20 cellular contexts compared by ENCODE assay signal in genomic region chr1:43839056-43839455, GRCh38.
DNase-seq lines count a peak whose midpoint lies in the region; ATAC-seq and TF ChIP-seq lines count a peak whose summit lies in the region.
"Had no signal": no experiment of that assay in that cellular context is flagged by ENCODE, and none has a peak within 500 bp of the region (broad histone marks: within the 10 kb centered on the region; RNA-seq: fewer than 3 reads in every experiment).

No MANE protein-coding gene starts in this region.

- no peak overlapping the region for H3K4me3 ChIP-seq in HUES64 (ENCODE audit: low read length)
- peak overlapping the region in 1 of 2 donors; percentile 16 for H3K4me3 ChIP-seq in left lung
- no peak overlapping the region for H3K4me3 ChIP-seq in testis
- H3K4me3 ChIP-seq: hepatocyte had no signal

- peaks cover 19% of the 10 kb centered on the region for H3K4me1 Mint-ChIP-seq in T-helper 17 cell

- peak overlapping the region; percentile 24; the same call in 1 of the 2 replicates for H3K27ac ChIP-seq in HUES64 (ENCODE audit: low read depth, low read length)
- peak overlapping the region; percentile 15 to 34 for H3K27ac ChIP-seq in left lung
- H3K27ac ChIP-seq in testis: peak overlapping the region; percentile 47 to 60
- H3K27ac ChIP-seq: hepatocyte, VCaP had no signal

- ATAC-seq in T-helper 17 cell (no peak), left lung (peak; percentile 22), HG03097 (IDR thresholded peaks at IDR 0.05; ENCODE audit: low FRiP score, unreplicated experiment) (no peak)
- ATAC-seq: naive thymus-derived CD8-positive, alpha-beta T cell had no signal

- H3K27me3 ChIP-seq in HUES64 (ENCODE audit: insufficient read depth, low read length) (no peaks in the 10 kb centered on the region), left lung (no peaks in the 10 kb centered on the region), testis (no peaks in the 10 kb centered on the region)
- H3K27me3 ChIP-seq: hepatocyte had no signal

- no peaks in the 10 kb centered on the region for H3K27me3 Mint-ChIP-seq in T-helper 17 cell
- H3K27me3 Mint-ChIP-seq: naive thymus-derived CD8-positive, alpha-beta T cell had no signal

- peaks cover 53% of the 10 kb centered on the region for H3K4me1 ChIP-seq in HUES64 (ENCODE audit: insufficient read depth, low read length)
- H3K4me1 ChIP-seq in left lung: peaks cover 13 to 25% of the 10 kb centered on the region in 2 donors
- peaks cover 9% of the 10 kb centered on the region for H3K4me1 ChIP-seq in testis

- no peak overlapping the region for H3K4me3 Mint-ChIP-seq in T-helper 17 cell
- H3K4me3 Mint-ChIP-seq: endodermal cell; naive thymus-derived CD8-positive, alpha-beta T cell; T-helper 1 cell treated with Interleukin-12 subunit alpha and Interleukin-12 subunit beta and Interleukin-4 antibody, amounts not matched to agents 30 μg/mL and 1 μg/mL, for 36 hours had no signal

- no peak for TF ChIP-seq POLR2A in testis (IDR thresholded peaks at IDR 0.05)

- DNase-seq in T-helper 17 cell (no peak), left lung (no peak), testis (no peak), SKM-1 (lab: John Stamatoyannopoulos, UW; ENCODE audit: unreplicated experiment) (no peak), inferior parietal cortex (ENCODE audit: extremely low spot score) (no peak)
- DNase-seq: activated CD4-positive, alpha-beta T cell treated with anti-CD3 and anti-CD28 coated beads, Interleukin-2, amount 50 U/mL, for 48 hours; activated T-cell treated with anti-CD3 and anti-CD28 coated beads for 4 hours; COR-L47; endodermal cell; mesenchymal stem cell; naive thymus-derived CD8-positive, alpha-beta T cell; NCI-H1105; NCI-H524 treated with DMSO at 0.1 percent for 48 hours; Right ventricle myocardium superior; stimulated activated CD4-positive, alpha-beta T cell treated with anti-CD3 and anti-CD28 coated beads, Interleukin-4, amount 100 ng/mL, for 4 hours had no signal

- WGBS in HUES64: 79% methylated on average over 5 of the region's 5 CpGs
- WGBS in testis, 2 donors: 46 to 58% methylated on average over 5 of the region's 5 CpGs

- intact Hi-C loops in left lung (cut with DNase I): no loop called here
- intact Hi-C loops in testis (cut with DNase I; ENCODE audit: low total_unique reads): no loop called here

- no peak overlapping the region for H3K9ac ChIP-seq in HUES64 (ENCODE audit: low read depth, low read length)

- H3K9me3 ChIP-seq in HUES64 (ENCODE audit: insufficient read depth, low read depth, low read length) (peaks cover 12% of the 10 kb centered on the region), T-helper 17 cell (ENCODE audit: control insufficient read depth, low read length, poor library complexity, severe bottlenecking) (no peaks in the 10 kb centered on the region), left lung (peaks cover 0 to 8% of the 10 kb centered on the region in 2 donors), testis (no peaks in the 10 kb centered on the region)

- peaks cover 10% of the 10 kb centered on the region; the same call in 1 of the 2 replicates for H3K36me3 ChIP-seq in HUES64 (ENCODE audit: insufficient read depth, low read length)
- peaks cover 0 to 31% of the 10 kb centered on the region in 2 donors for H3K36me3 ChIP-seq in left lung
- no peaks in the 10 kb centered on the region for H3K36me3 ChIP-seq in testis (ENCODE audit: low read depth, missing control alignments)

- peaks cover 13% of the 10 kb centered on the region for H3K36me3 Mint-ChIP-seq in T-helper 17 cell (ENCODE audit: low read depth)

- peak overlapping the region; percentile 19 for H3K27ac Mint-ChIP-seq in T-helper 17 cell
- H3K27ac Mint-ChIP-seq: endodermal cell; T-helper 1 cell treated with Interleukin-12 subunit alpha and Interleukin-12 subunit beta and Interleukin-4 antibody, amounts not matched to agents 30 μg/mL and 1 μg/mL, for 36 hours had no signal

- no peak for TF ChIP-seq CTCF in left lung (IDR thresholded peaks at IDR 0.05)
- no peak for TF ChIP-seq CTCF in testis (IDR thresholded peaks at IDR 0.05)
